15 cellular contexts compared by ENCODE assay signal in genomic region chr4:970854-971520, GRCh38. TPM values are rescaled to one million over a fixed set of nuclear protein-coding genes. Genes with fewer than 3 reads are reported as not detected.
A peak's percentile ranks its signal among the peaks of the same experiment; 100 is the strongest.
DNase-seq lines count a peak whose midpoint lies in the region; ATAC-seq, FAIRE-seq and TF ChIP-seq lines count a peak whose summit lies in the region.
"Had no signal": no experiment of that assay in that cellular context is flagged by ENCODE, and none has a peak within 500 bp of the region (broad histone marks: within the 10 kb centered on the region; RNA-seq: fewer than 3 reads in every experiment).

No MANE protein-coding gene starts in this region.

- no peak overlapping the region for H3K27ac ChIP-seq in keratinocyte (ENCODE audit: control insufficient read depth, insufficient read depth, low read length)
- H3K27ac ChIP-seq: upper lobe of left lung had no signal

- H3K9me3 ChIP-seq in T-helper 17 cell (ENCODE audit: control insufficient read depth, low read length, poor library complexity, severe bottlenecking) = no peaks in the 10 kb centered on the region
- no peaks in the 10 kb centered on the region for H3K9me3 ChIP-seq in keratinocyte (ENCODE audit: control insufficient read depth, low read depth, low read length)
- H3K9me3 ChIP-seq: upper lobe of left lung had no signal

- no peak overlapping the region for H3K9ac ChIP-seq in keratinocyte (ENCODE audit: control insufficient read depth, extremely low read depth, insufficient read depth, low read length)

- H3K27me3 Mint-ChIP-seq in activated naive CD4-positive, alpha-beta T cell treated with anti-CD3 and anti-CD28 coated beads, Interleukin-2, amount 50 U/mL, for 24 hours = no peaks in the 10 kb centered on the region
- H3K27me3 Mint-ChIP-seq in T-helper 17 cell = no peaks in the 10 kb centered on the region

- no peaks in the 10 kb centered on the region for H3K79me2 ChIP-seq in keratinocyte (ENCODE audit: control insufficient read depth, insufficient read depth, low read length)

- peaks cover 19% of the 10 kb centered on the region for H3K4me1 ChIP-seq in keratinocyte (ENCODE audit: control insufficient read depth, extremely low read depth, insufficient read depth, low read length)

- FAIRE-seq in keratinocyte (lab: Jason Lieb, UNC) = no peak
- FAIRE-seq: D721Med had no signal

- H4K20me1 ChIP-seq in keratinocyte (ENCODE audit: control insufficient read depth, extremely low read depth, insufficient read depth, low read length) = peaks cover 3% of the 10 kb centered on the region

- ATAC-seq in T-helper 17 cell = no peak
- ATAC-seq in stimulated activated effector memory CD8-positive, alpha-beta T cell treated with anti-CD3 and anti-CD28 coated beads, Interleukin-12 subunit alpha, Interleukin-12 subunit beta, amount 100 ng/mL, for 72 hours = no peak
- ATAC-seq: activated CD4-positive, CD25-positive, alpha-beta regulatory T cell treated with anti-CD3 and anti-CD28 coated beads, Interleukin-2, amount 50 U/mL, for 24 hours; activated T-cell treated with anti-CD3 and anti-CD28 coated beads, Interleukin-2, amount 50 U/mL, for 72 hours had no signal

- dilution Hi-C loops in keratinocyte (cut with MboI; ENCODE audit: extremely low pct_ligation_motif_present, low sequenced_read_pairs) = no loop called here

- H3K36me3 ChIP-seq in keratinocyte (ENCODE audit: control insufficient read depth in 2 of 2, extremely low read depth in 1 of 2, insufficient read depth in 2 of 2, low read length in 2 of 2) = peaks cover 0 to 2% of the 10 kb centered on the region in 2 experiments

- H3K36me3 Mint-ChIP-seq in activated naive CD4-positive, alpha-beta T cell treated with anti-CD3 and anti-CD28 coated beads, Interleukin-2, amount 50 U/mL, for 24 hours = no peaks in the 10 kb centered on the region
- no peaks in the 10 kb centered on the region for H3K36me3 Mint-ChIP-seq in T-helper 17 cell (ENCODE audit: low read depth)
- H3K36me3 Mint-ChIP-seq in stimulated activated effector memory CD8-positive, alpha-beta T cell treated with anti-CD3 and anti-CD28 coated beads, Interleukin-12 subunit alpha, Interleukin-12 subunit beta, amount 100 ng/mL, for 72 hours = no peaks in the 10 kb centered on the region

- H3K4me2 ChIP-seq in keratinocyte (ENCODE audit: control insufficient read depth, extremely low read depth, insufficient read depth, low read depth, low read length) = peak overlapping the region; percentile 80

- no peak overlapping the region for H3K4me3 ChIP-seq in keratinocyte (ENCODE audit: control insufficient read depth in 2 of 3, extremely low read depth in 1 of 3, insufficient read depth in 2 of 3, low read depth in 1 of 3, low read length in 3 of 3)

- no peak overlapping the region for H2AFZ ChIP-seq in keratinocyte (ENCODE audit: control insufficient read depth, low read length)

- no peaks in the 10 kb centered on the region for H3K9me3 Mint-ChIP-seq in activated naive CD4-positive, alpha-beta T cell treated with anti-CD3 and anti-CD28 coated beads, Interleukin-2, amount 50 U/mL, for 24 hours
- H3K9me3 Mint-ChIP-seq in stimulated activated effector memory CD8-positive, alpha-beta T cell treated with anti-CD3 and anti-CD28 coated beads, Interleukin-12 subunit alpha, Interleukin-12 subunit beta, amount 100 ng/mL, for 72 hours = no peaks in the 10 kb centered on the region
- H3K9me3 Mint-ChIP-seq: activated T-cell treated with anti-CD3 and anti-CD28 coated beads, Interleukin-2, amount 50 U/mL, for 72 hours; dendritic cell treated with granulocyte-macrophage colony-stimulating factor and Interleukin-4, amounts not matched to agents 40 ng/mL and 50 ng/mL, for 4 days had no signal

- peaks cover 5% of the 10 kb centered on the region for H3K4me1 Mint-ChIP-seq in activated naive CD4-positive, alpha-beta T cell treated with anti-CD3 and anti-CD28 coated beads, Interleukin-2, amount 50 U/mL, for 24 hours
- peaks cover 6% of the 10 kb centered on the region for H3K4me1 Mint-ChIP-seq in T-helper 17 cell
- peaks cover 20% of the 10 kb centered on the region for H3K4me1 Mint-ChIP-seq in stimulated activated effector memory CD8-positive, alpha-beta T cell treated with anti-CD3 and anti-CD28 coated beads, Interleukin-12 subunit alpha, Interleukin-12 subunit beta, amount 100 ng/mL, for 72 hours

- no peak overlapping the region for H3K4me3 Mint-ChIP-seq in activated naive CD4-positive, alpha-beta T cell treated with anti-CD3 and anti-CD28 coated beads, Interleukin-2, amount 50 U/mL, for 24 hours
- H3K4me3 Mint-ChIP-seq in T-helper 17 cell = peak overlapping the region; percentile 73
- peak overlapping the region; percentile 52 for H3K4me3 Mint-ChIP-seq in stimulated activated effector memory CD8-positive, alpha-beta T cell treated with anti-CD3 and anti-CD28 coated beads, Interleukin-12 subunit alpha, Interleukin-12 subunit beta, amount 100 ng/mL, for 72 hours
- H3K4me3 Mint-ChIP-seq: dendritic cell treated with granulocyte-macrophage colony-stimulating factor and Interleukin-4, amounts not matched to agents 40 ng/mL and 50 ng/mL, for 4 days had no signal

- no peaks in the 10 kb centered on the region for H3K9me1 ChIP-seq in keratinocyte (ENCODE audit: control insufficient read depth, extremely low read depth, insufficient read depth, low read length)

- in situ Hi-C loops in KBM-7 (cut with MboI; ENCODE audit: low pct_unique_long_range_greater_than_20kb, low sequenced_read_pairs) = no loop called here

- peak overlapping the region; percentile 65 for H3K27ac Mint-ChIP-seq in activated naive CD4-positive, alpha-beta T cell treated with anti-CD3 and anti-CD28 coated beads, Interleukin-2, amount 50 U/mL, for 24 hours
- H3K27ac Mint-ChIP-seq in T-helper 17 cell = no peak overlapping the region
- H3K27ac Mint-ChIP-seq in stimulated activated effector memory CD8-positive, alpha-beta T cell treated with anti-CD3 and anti-CD28 coated beads, Interleukin-12 subunit alpha, Interleukin-12 subunit beta, amount 100 ng/mL, for 72 hours = no peak overlapping the region
- H3K27ac Mint-ChIP-seq: activated T-cell treated with anti-CD3 and anti-CD28 coated beads, Interleukin-2, amount 50 U/mL, for 72 hours had no signal

- peaks cover 5% of the 10 kb centered on the region for H3K27me3 ChIP-seq in keratinocyte (ENCODE audit: control insufficient read depth, extremely low read depth, insufficient read depth, low read length)

- DNase-seq in activated naive CD4-positive, alpha-beta T cell treated with Interleukin-2 at 50 U/mL for 16 hours = no peak
- DNase-seq in T-helper 17 cell = no peak
- no peak for DNase-seq in keratinocyte (ENCODE audit: low read depth, low spot score)
- DNase-seq in stimulated activated effector memory CD8-positive, alpha-beta T cell treated with anti-CD3 and anti-CD28 coated beads, Interleukin-12 subunit alpha, Interleukin-12 subunit beta, amount 100 ng/mL, for 72 hours (ENCODE audit: low spot score in 2 of 2) = no peak
- no peak for DNase-seq in NCI-H510A (lab: John Stamatoyannopoulos, UW)
- no peak for DNase-seq in MV-4-11 (lab: John Stamatoyannopoulos, UW)
- DNase-seq in KBM-7 = no peak
- DNase-seq: activated T-cell treated with anti-CD3 and anti-CD28 coated beads, Interleukin-2, amount 50 U/mL, for 72 hours; stimulated activated CD4-positive, alpha-beta T cell treated with anti-CD3 and anti-CD28 coated beads, Interleukin-2, amount 100 ng/mL, for 24 hours; stimulated activated CD8-positive, alpha-beta memory T cell treated with anti-CD3 and anti-CD28 coated beads, Interleukin-4, amount 100 ng/mL, for 48 hours had no signal

- no peak for TF ChIP-seq CTCF in keratinocyte (optimal IDR thresholded peaks at IDR 0.05 in 1 of 3, IDR thresholded peaks at IDR 0.05 in 1 of 3, conservative IDR thresholded peaks at IDR 0.05 in 1 of 3; ENCODE audit: extremely low read depth in 1 of 3, insufficient read depth in 2 of 3, low read length in 3 of 3)

RNA-seq across cellular contexts. Expression of gene DGKQ, which starts 2.4 kb away (rescaled TPM):
- 10 to 100 TPM; 13.5 to 14.4 TPM for total RNA-seq in T-helper 17 cell
- polyA plus RNA-seq in keratinocyte = 5.3 to 11.3 TPM (median 5.9 TPM) in 3 replicates
- 3.0 TPM for polyA plus RNA-seq in keratinocyte (2011; ENCODE audit: low read depth)
- polyA plus RNA-seq in keratinocyte (2011; cell fraction: cytosol; rRNA removed) = 3.5 and 9.1 TPM in 2 replicates
- 22.9 and 30.3 TPM in 2 replicates for polyA plus RNA-seq in keratinocyte (2011; cell fraction: nucleus; rRNA removed)
- 7.4 and 8.8 TPM in 2 replicates for polyA plus RNA-seq in keratinocyte (2012; ENCODE audit: low replicate concordance)
- 5.9 to 10.4 TPM (median 8.3 TPM) in 3 replicates for polyA minus RNA-seq in keratinocyte
- polyA minus RNA-seq in keratinocyte (2011; cell fraction: cytosol; rRNA and poly(A)+ RNA removed) = 17.5 TPM
- 16.9 and 17.8 TPM in 2 replicates for polyA minus RNA-seq in keratinocyte (2011; cell fraction: nucleus; rRNA and poly(A)+ RNA removed)

RNA-seq across cellular contexts. Expression of gene IDUA, which starts 15.9 kb away (rescaled TPM):
- total RNA-seq in T-helper 17 cell = 10 to 100 TPM; 56.9 to 58.6 TPM
- polyA plus RNA-seq in keratinocyte = 0.74 to 3.9 TPM (median 1.2 TPM) in 3 replicates
- polyA plus RNA-seq in keratinocyte (2011; ENCODE audit: low read depth) = 5.5 TPM
- polyA plus RNA-seq in keratinocyte (2011; cell fraction: cytosol; rRNA removed) = 0.22 and 1.1 TPM in 2 replicates
- polyA plus RNA-seq in keratinocyte (2011; cell fraction: nucleus; rRNA removed) = 14.6 and 27.2 TPM in 2 replicates
- polyA plus RNA-seq in keratinocyte (2012; ENCODE audit: low replicate concordance) = 1.7 and 6.6 TPM in 2 replicates
- 0.85 to 2.4 TPM (median 1.4 TPM) in 3 replicates for polyA minus RNA-seq in keratinocyte
- 3.5 TPM for polyA minus RNA-seq in keratinocyte (2011; cell fraction: cytosol; rRNA and poly(A)+ RNA removed)
- polyA minus RNA-seq in keratinocyte (2011; cell fraction: nucleus; rRNA and poly(A)+ RNA removed) = 5.4 and 8.7 TPM in 2 replicates

RNA-seq across cellular contexts. Expression of gene SLC26A1, which starts 22.2 kb away (rescaled TPM):
- total RNA-seq in T-helper 17 cell = under 1 TPM in 1 of 2 donors, not detected in 1; 0.21 TPM
- polyA plus RNA-seq in keratinocyte = not detected in 3 replicates
- polyA plus RNA-seq in keratinocyte (2011; ENCODE audit: low read depth) = not detected
- polyA plus RNA-seq in keratinocyte (2011; cell fraction: cytosol; rRNA removed) = not detected in 2 replicates
- not detected in 2 replicates for polyA plus RNA-seq in keratinocyte (2011; cell fraction: nucleus; rRNA removed)
- 0.18 and 0.69 TPM in 2 replicates for polyA plus RNA-seq in keratinocyte (2012; ENCODE audit: low replicate concordance)
- polyA minus RNA-seq in keratinocyte = not detected in 3 replicates
- not detected for polyA minus RNA-seq in keratinocyte (2011; cell fraction: cytosol; rRNA and poly(A)+ RNA removed)
- not detected in 2 replicates for polyA minus RNA-seq in keratinocyte (2011; cell fraction: nucleus; rRNA and poly(A)+ RNA removed)
- total RNA-seq: activated T-cell treated with anti-CD3 and anti-CD28 coated beads, Interleukin-2, amount 50 U/mL, for 72 hours had no signal

RNA-seq across cellular contexts. Expression of gene TMEM175, which starts 38.7 kb away (rescaled TPM):
- 10 to 100 TPM; 36.9 to 43.6 TPM for total RNA-seq in T-helper 17 cell
- polyA plus RNA-seq in keratinocyte = 23.2 to 31.3 TPM (median 24.3 TPM) in 3 replicates
- 2.5 TPM for polyA plus RNA-seq in keratinocyte (2011; ENCODE audit: low read depth)
- polyA plus RNA-seq in keratinocyte (2011; cell fraction: cytosol; rRNA removed) = 9.8 and 13.4 TPM in 2 replicates
- 157 and 181 TPM in 2 replicates for polyA plus RNA-seq in keratinocyte (2011; cell fraction: nucleus; rRNA removed)
- 20.4 and 22.3 TPM in 2 replicates for polyA plus RNA-seq in keratinocyte (2012; ENCODE audit: low replicate concordance)
- 17.3 to 36.9 TPM (median 22.9 TPM) in 3 replicates for polyA minus RNA-seq in keratinocyte
- polyA minus RNA-seq in keratinocyte (2011; cell fraction: cytosol; rRNA and poly(A)+ RNA removed) = 14.0 TPM
- 31.0 and 54.2 TPM in 2 replicates for polyA minus RNA-seq in keratinocyte (2011; cell fraction: nucleus; rRNA and poly(A)+ RNA removed)

RNA-seq across cellular contexts. Expression of gene GAK, which starts 38.9 kb away (rescaled TPM):
- total RNA-seq in T-helper 17 cell = 100 to 1,000 TPM; 192 to 215 TPM
- 18.4 to 25.3 TPM (median 19.4 TPM) in 3 replicates for polyA plus RNA-seq in keratinocyte
- 25.4 TPM for polyA plus RNA-seq in keratinocyte (2011; ENCODE audit: low read depth)
- 11.3 and 19.6 TPM in 2 replicates for polyA plus RNA-seq in keratinocyte (2011; cell fraction: cytosol; rRNA removed)
- 69.7 and 92.6 TPM in 2 replicates for polyA plus RNA-seq in keratinocyte (2011; cell fraction: nucleus; rRNA removed)
- 38.4 and 49.3 TPM in 2 replicates for polyA plus RNA-seq in keratinocyte (2012; ENCODE audit: low replicate concordance)
- 34.8 to 48.1 TPM (median 46.7 TPM) in 3 replicates for polyA minus RNA-seq in keratinocyte
- 55.8 TPM for polyA minus RNA-seq in keratinocyte (2011; cell fraction: cytosol; rRNA and poly(A)+ RNA removed)
- 57.9 and 68.0 TPM in 2 replicates for polyA minus RNA-seq in keratinocyte (2011; cell fraction: nucleus; rRNA and poly(A)+ RNA removed)
